Comparison of ENCODE assay signal across 8 cellular contexts in the genomic region with DNA sequence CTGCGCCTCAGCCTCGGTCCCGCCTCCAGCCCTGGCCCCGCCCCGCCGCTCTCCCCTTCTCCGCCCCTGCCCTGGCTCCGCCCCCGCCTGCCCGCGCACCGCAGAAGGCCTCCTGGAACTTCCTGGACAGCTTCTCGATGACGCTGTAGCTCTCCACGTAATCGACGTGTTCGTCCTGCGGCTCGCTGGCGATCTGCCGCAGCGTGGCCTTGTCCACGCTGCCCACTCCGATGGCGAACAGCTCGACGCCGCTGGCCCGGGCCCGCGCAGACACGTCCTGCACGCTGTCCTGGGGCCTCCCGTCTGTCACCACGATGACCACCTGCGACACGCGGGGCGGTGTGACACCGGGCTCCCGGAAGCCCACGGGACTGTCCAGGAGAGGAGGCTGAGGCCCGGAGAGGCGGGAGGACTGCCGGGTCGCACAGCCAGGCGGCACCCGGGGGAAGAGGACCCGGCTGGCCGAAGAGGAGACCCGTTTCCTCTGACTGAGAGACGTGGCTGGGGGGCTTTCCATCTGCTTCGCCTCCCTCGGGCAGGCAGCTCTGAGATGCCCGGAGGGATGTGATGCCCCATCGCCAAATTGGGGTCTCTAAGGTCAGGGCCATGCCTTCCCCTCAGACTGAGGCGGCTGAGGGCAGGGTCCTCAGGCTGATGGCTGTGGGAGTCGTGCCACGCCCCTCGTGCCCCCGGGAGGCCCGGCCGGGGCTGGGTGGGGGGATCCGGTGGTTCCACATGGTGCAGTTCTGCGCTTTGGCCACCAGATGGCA. TPM values are rescaled to one million over a fixed set of nuclear protein-coding genes. Genes with fewer than 3 reads are reported as not detected.
DNase-seq lines count a peak whose midpoint lies in the region; ATAC-seq and TF ChIP-seq lines count a peak whose summit lies in the region.

No MANE protein-coding gene starts in this region.

- no peak overlapping the region for H2BK15ac ChIP-seq in neuronal stem cell (ENCODE audit: low read length)

- H3K9ac ChIP-seq in HUES64 (ENCODE audit: low read depth, low read length) (peak overlapping the region; percentile 29; the same call in 1 of the 2 replicates), neuronal stem cell (ENCODE audit: low read depth, low read length, poor library complexity) (no peak overlapping the region), subcutaneous abdominal adipose tissue (ENCODE audit: low read length in 5 of 5) (peak overlapping the region in 4 of 5 donors; percentile 76 to 83 (median 82))

- H2AK5ac ChIP-seq in neuronal stem cell (ENCODE audit: low read depth, low read length) = peak overlapping the region; percentile 15

- H3K23ac ChIP-seq in neuronal stem cell (ENCODE audit: low read depth, low read length, poor library complexity) = peak overlapping the region; percentile 60

- ATAC-seq in GM21423 (IDR thresholded peaks at IDR 0.05; ENCODE audit: unreplicated experiment) (peak; percentile 54), RWPE2 (ENCODE audit: low read depth) (peak; percentile 65)

- no peaks in the 10 kb centered on the region for H3K79me1 ChIP-seq in neuronal stem cell (ENCODE audit: low read depth, low read length)

- H3K4ac ChIP-seq in neuronal stem cell (ENCODE audit: low read length) = no peak overlapping the region

- H3K18ac ChIP-seq in neuronal stem cell (ENCODE audit: low read length) = peak overlapping the region; percentile 94

- H2BK120ac ChIP-seq in neuronal stem cell (ENCODE audit: low read depth, low read length) = no peak overlapping the region

- H3K4me3 ChIP-seq in HUES64 (ENCODE audit: low read length) (peak overlapping the region; percentile 70), RWPE2 (ENCODE audit: severe bottlenecking) (peak overlapping the region; percentile 48), fibroblast of villous mesenchyme (ENCODE audit: low read depth, low read length) (peak overlapping the region; percentile 68), neuronal stem cell (ENCODE audit: low read length in 2 of 2) (peak overlapping the region; percentile 59 to 79), subcutaneous abdominal adipose tissue (ENCODE audit: low read depth in 1 of 5, low read length in 5 of 5) (peak overlapping the region; percentile 13 to 66 (median 55))

- H3K27me3 ChIP-seq in HUES64 (ENCODE audit: insufficient read depth, low read length) (no peaks in the 10 kb centered on the region), RWPE2 (ENCODE audit: insufficient read depth, poor library complexity, severe bottlenecking) (no peaks in the 10 kb centered on the region), neuronal stem cell (ENCODE audit: control insufficient read depth in 3 of 3, insufficient read depth in 3 of 3, low read depth in 1 of 3, low read length in 3 of 3) (no peaks in the 10 kb centered on the region), subcutaneous abdominal adipose tissue (ENCODE audit: control insufficient read depth in 5 of 5, insufficient read depth in 4 of 5, low read length in 5 of 5) (no peaks in the 10 kb centered on the region)

- no peak overlapping the region for H2BK12ac ChIP-seq in neuronal stem cell (ENCODE audit: low read length)

- peak; percentile 99 for DNase-seq in DMS153 (lab: John Stamatoyannopoulos, UW)
- DNase-seq in RWPE2 (ENCODE audit: low spot score) = peak; percentile 97
- peak; percentile 94 for DNase-seq in activated effector memory CD4-positive, alpha-beta T cell treated with anti-CD3 and anti-CD28 coated beads, Interleukin-2, amount 50 U/mL, for 16 hours
- DNase-seq in fibroblast of villous mesenchyme (ENCODE audit: low read depth) = peak; percentile 98
- DNase-seq in neuronal stem cell (ENCODE audit: low spot score) = no peak

- TF ChIP-seq CTCF in RWPE2 (IDR thresholded peaks at IDR 0.05; ENCODE audit: poor library complexity, severe bottlenecking) (peak; percentile 92), fibroblast of villous mesenchyme (IDR thresholded peaks at IDR 0.05; ENCODE audit: insufficient read depth, low read depth, low read length) (peak; percentile 83)

- H3K36me3 ChIP-seq in HUES64 (ENCODE audit: insufficient read depth, low read length) (no peaks in the 10 kb centered on the region), RWPE2 (ENCODE audit: low read depth) (no peaks in the 10 kb centered on the region), neuronal stem cell (replicated peaks in 1 of 2; ENCODE audit: control insufficient read depth in 2 of 2, insufficient read depth in 2 of 2, low read length in 2 of 2) (no peaks in the 10 kb centered on the region), subcutaneous abdominal adipose tissue (ENCODE audit: control insufficient read depth in 5 of 5, insufficient read depth in 5 of 5, low read length in 5 of 5) (peaks cover 0 to 10% (median 0%) of the 10 kb centered on the region in 5 donors)

- H3K4me1 ChIP-seq in HUES64 (ENCODE audit: insufficient read depth, low read length) = no peaks in the 10 kb centered on the region
- no peaks in the 10 kb centered on the region for H3K4me1 ChIP-seq in RWPE2 (ENCODE audit: insufficient read depth, poor library complexity, severe bottlenecking)
- peaks cover 0 to 3% of the 10 kb centered on the region in 2 donors for H3K4me1 ChIP-seq in neuronal stem cell (ENCODE audit: control insufficient read depth in 2 of 2, insufficient read depth in 1 of 2, low read depth in 1 of 2, low read length in 2 of 2)
- peaks cover 0 to 13% (median 11%) of the 10 kb centered on the region in 5 donors for H3K4me1 ChIP-seq in subcutaneous abdominal adipose tissue (ENCODE audit: control insufficient read depth in 5 of 5, insufficient read depth in 5 of 5, low read length in 5 of 5)

- no peak overlapping the region for H4K91ac ChIP-seq in neuronal stem cell (ENCODE audit: low read depth, low read length, poor library complexity)

- peak overlapping the region; percentile 97 for H4K8ac ChIP-seq in neuronal stem cell (ENCODE audit: low read depth, low read length)

- peak overlapping the region; percentile 49 for H3K14ac ChIP-seq in neuronal stem cell (ENCODE audit: low read length)

- peak overlapping the region; percentile 58; the same call in 1 of the 2 replicates for H3K27ac ChIP-seq in HUES64 (ENCODE audit: low read depth, low read length)
- peak overlapping the region; percentile 70 for H3K27ac ChIP-seq in RWPE2 (ENCODE audit: poor library complexity, severe bottlenecking)
- H3K27ac ChIP-seq in neuronal stem cell (replicated peaks; ENCODE audit: low read length) = no peak overlapping the region
- H3K27ac ChIP-seq in subcutaneous abdominal adipose tissue (ENCODE audit: low read depth, low read length) = peak overlapping the region; percentile 93

- no peak overlapping the region for H2BK5ac ChIP-seq in neuronal stem cell (ENCODE audit: low read length)

- peak overlapping the region; percentile 100 for H3K4me2 ChIP-seq in neuronal stem cell (ENCODE audit: insufficient read depth, low read length, poor library complexity, severe bottlenecking)

- peak overlapping the region; percentile 99 for H2AFZ ChIP-seq in neuronal stem cell (ENCODE audit: low read length)

- H3K9me3 ChIP-seq in HUES64 (ENCODE audit: insufficient read depth, low read depth, low read length) = peaks cover 12% of the 10 kb centered on the region; the same call in 1 of the 2 replicates
- H3K9me3 ChIP-seq in RWPE2 (ENCODE audit: severe bottlenecking) = no peaks in the 10 kb centered on the region
- peaks cover 5 to 6% of the 10 kb centered on the region in 2 donors for H3K9me3 ChIP-seq in neuronal stem cell (replicated peaks in 1 of 2; ENCODE audit: control insufficient read depth in 2 of 2, insufficient read depth in 1 of 2, low read depth in 1 of 2, low read length in 2 of 2)
- peaks cover 0 to 10% (median 6%) of the 10 kb centered on the region in 5 donors for H3K9me3 ChIP-seq in subcutaneous abdominal adipose tissue (ENCODE audit: control insufficient read depth in 5 of 5, low read length in 5 of 5)

- under 1% methylated on average over 66 of the region's 66 CpGs for WGBS in HUES64
- WGBS in neuronal stem cell (ENCODE audit: extremely low coverage in 2 of 2, insufficient read length in 2 of 2, insufficient replicate concordance in 1 of 2), 2 donors = no CpG with 5 or more reads among the region's 66 CpGs

RNA-seq across cellular contexts. Expression of a gene that starts 4.6 kb away (rescaled TPM):
- polyA plus RNA-seq in HUES64 (2013, experiment 1 of 2) = not detected
- not detected for polyA plus RNA-seq in HUES64 (2013, experiment 2 of 2)
- not detected in 2 replicates for total RNA-seq in fibroblast of villous mesenchyme
- polyA plus RNA-seq in neuronal stem cell (2013, experiment 1 of 2) = 0.04 TPM
- 0.01 TPM for polyA plus RNA-seq in neuronal stem cell (2013, experiment 2 of 2)

RNA-seq across cellular contexts. Expression of a gene that starts 38.8 kb away (rescaled TPM):
- polyA plus RNA-seq in HUES64 (2013, experiment 1 of 2) = 0.30 TPM
- polyA plus RNA-seq in HUES64 (2013, experiment 2 of 2) = 0.70 TPM
- not detected in 2 replicates for total RNA-seq in fibroblast of villous mesenchyme
- 0.15 TPM for polyA plus RNA-seq in neuronal stem cell (2013, experiment 1 of 2)
- 0.10 TPM for polyA plus RNA-seq in neuronal stem cell (2013, experiment 2 of 2)
